27 cellular contexts compared by ENCODE assay signal in the genomic region with DNA sequence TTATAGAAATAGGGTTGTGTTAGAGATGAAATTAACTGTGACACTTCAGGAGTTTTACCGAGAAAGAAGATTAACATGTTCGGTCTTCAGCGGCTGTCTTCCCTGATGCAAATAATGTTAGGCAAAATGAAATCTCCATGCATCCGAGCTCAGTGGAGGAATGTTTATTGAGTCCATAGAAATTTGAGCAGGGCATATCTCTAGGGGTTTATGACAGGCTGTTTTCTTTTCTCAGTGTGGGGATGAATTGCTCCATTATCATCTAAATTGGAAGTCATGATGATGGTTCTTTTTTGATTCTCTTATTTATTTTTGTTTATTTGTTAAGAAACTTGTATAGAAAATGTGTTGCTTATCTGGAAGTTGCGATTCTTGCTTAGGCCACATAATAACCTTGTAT. TPM values are rescaled to one million over a fixed set of nuclear protein-coding genes. Genes with fewer than 3 reads are reported as not detected.
"Had no signal": no experiment of that assay in that cellular context is flagged by ENCODE, and none has a peak within 500 bp of the region (broad histone marks: within the 10 kb centered on the region; RNA-seq: fewer than 3 reads in every experiment).

No MANE protein-coding gene starts in this region.

- H3K27me3 ChIP-seq: brain microvascular endothelial cell, cardiac muscle cell had no signal

- H3K36me3 ChIP-seq: brain microvascular endothelial cell, cardiac muscle cell had no signal

- H3K27ac ChIP-seq: brain microvascular endothelial cell, cardiac muscle cell, SK-N-MC, VCaP had no signal

- DNase-seq: activated CD4-positive, alpha-beta memory T cell treated with anti-CD3 and anti-CD28 coated beads, Interleukin-2, amount 10 ng/mL, durations not matched to agents 7 days and 5 days; activated CD4-positive, alpha-beta T cell treated with anti-CD3 and anti-CD28 coated beads, Interleukin-2, amount 10 ng/mL, durations not matched to agents 7 days and 5 days; activated CD4-positive, CD25-positive, alpha-beta regulatory T cell; activated gamma-delta T cell; activated naive CD4-positive, alpha-beta T cell treated with anti-CD3 and anti-CD28 coated beads, Interleukin-2, amount 10 ng/mL, durations not matched to agents 7 days and 5 days; activated naive CD8-positive, alpha-beta T cell treated with anti-CD3 and anti-CD28 coated beads for 36 hours; activated T-cell treated with anti-CD3 and anti-CD28 coated beads for 4 hours; activated T-cell treated with anti-CD3 and anti-CD28 coated beads, Interleukin-2, amount 50 U/mL, for 48 hours; brain microvascular endothelial cell; Karpas-422; MM.1S; NCI-H1105 treated with DMSO at 0.1 percent for 48 hours; NCI-H1436 treated with DMSO at 0.1 percent for 48 hours; NCI-H1930; NCI-H2171; NCI-H2227 treated with DMSO at 0.1 percent for 48 hours; NCI-H446 treated with DMSO at 0.1 percent for 48 hours; NCI-H69; PC-3; SHP77 treated with DMSO at 0.1 percent for 48 hours; T-cell; T-helper 2 cell had no signal

- H3K4me3 ChIP-seq: cardiac muscle cell, SK-N-MC had no signal

RNA-seq across cellular contexts. Expression of a gene that starts 31.7 kb away (rescaled TPM):
- total RNA-seq: activated CD4-positive, alpha-beta memory T cell treated with anti-CD3 and anti-CD28 coated beads, Interleukin-2, amount 10 ng/mL, durations not matched to agents 7 days and 5 days; activated CD4-positive, alpha-beta T cell treated with anti-CD3 and anti-CD28 coated beads, Interleukin-2, amount 10 ng/mL, durations not matched to agents 7 days and 5 days; activated CD8-positive, alpha-beta memory T cell treated with anti-CD3 and anti-CD28 coated beads for 36 hours; activated T-helper 17 cell treated with anti-CD3 and anti-CD28 coated beads, Interleukin-2, amount 50 U/mL, for 72 hours had no signal
